Comparison of ENCODE assay signal across 16 cellular contexts in genomic region chr15:73997986-73998385, GRCh38. TPM values are rescaled to one million over a fixed set of nuclear protein-coding genes. Genes with fewer than 3 reads are reported as not detected.
DNase-seq lines count a peak whose midpoint lies in the region; TF ChIP-seq lines count a peak whose summit lies in the region.
"Had no signal": no experiment of that assay in that cellular context is flagged by ENCODE, and none has a peak within 500 bp of the region (broad histone marks: within the 10 kb centered on the region; RNA-seq: fewer than 3 reads in every experiment).

No MANE protein-coding gene starts in this region.

- H3K27me3 Mint-ChIP-seq in T-helper 1 cell treated with Interleukin-12 subunit alpha and Interleukin-12 subunit beta and Interleukin-4 antibody, amounts not matched to agents 30 μg/mL and 1 μg/mL, for 36 hours (ENCODE audit: low read depth): no peaks in the 10 kb centered on the region

- POLR2A ChIA-PET in RWPE1 (lab: Yijun Ruan, JAX; ENCODE audit: low non-redundant PET): no interaction called here

- H3K4me3 Mint-ChIP-seq in T-helper 1 cell treated with Interleukin-12 subunit alpha and Interleukin-12 subunit beta and Interleukin-4 antibody, amounts not matched to agents 30 μg/mL and 1 μg/mL, for 36 hours: peak overlapping the region; percentile 97

- peaks cover 34 to 86% (median 61%) of the 10 kb centered on the region in 3 donors for H3K4me1 ChIP-seq in esophagus squamous epithelium

- H3K36me3 Mint-ChIP-seq in T-helper 1 cell treated with Interleukin-12 subunit alpha and Interleukin-12 subunit beta and Interleukin-4 antibody, amounts not matched to agents 30 μg/mL and 1 μg/mL, for 36 hours (ENCODE audit: low read depth): peaks cover 32% of the 10 kb centered on the region

- TF ChIP-seq CTCF in RWPE1 (conservative IDR thresholded peaks at IDR 0.05; ENCODE audit: low read depth) (no peak), esophagus squamous epithelium (IDR thresholded peaks at IDR 0.05) (peak in 5 of 6 experiments; percentile 41 to 83 (median 54)), GM10266 (IDR thresholded peaks at IDR 0.05; ENCODE audit: control insufficient read depth, insufficient read depth, low read depth, missing control alignments) (no peak)

- no peak overlapping the region for H3K27ac Mint-ChIP-seq in T-helper 1 cell treated with Interleukin-12 subunit alpha and Interleukin-12 subunit beta and Interleukin-4 antibody, amounts not matched to agents 30 μg/mL and 1 μg/mL, for 36 hours

- H3K36me3 ChIP-seq in esophagus squamous epithelium: peaks cover 4 to 50% (median 4%) of the 10 kb centered on the region in 3 donors

- DNase-seq in T-helper 1 cell (no peak), RWPE1 (ENCODE audit: low spot score) (no peak), esophagus squamous epithelium (lab: John Stamatoyannopoulos, UW) (no peak), GOT3 (lab: John Stamatoyannopoulos, UW) (no peak), GM10266 (ENCODE audit: extremely low spot score) (no peak), NCI-H2029 (lab: John Stamatoyannopoulos, UW) (no peak)
- DNase-seq: 8988T; activated naive CD4-positive, alpha-beta T cell treated with Interleukin-2 at 50 U/mL for 16 hours; head of caudate nucleus; left colon; MG63; NCI-H2171 treated with DMSO at 0.1 percent for 48 hours; SHP77; stimulated activated CD4-positive, alpha-beta T cell treated with anti-CD3 and anti-CD28 coated beads, Interleukin-4, amount 100 ng/mL, for 24 hours had no signal

- H3K27ac ChIP-seq in RWPE1 (peak overlapping the region; percentile 14), esophagus squamous epithelium (peak overlapping the region; percentile 72 to 99 (median 96)), skin epidermis (peak overlapping the region in 12 of 21 experiments; percentile 13 to 99 (median 92))

- CTCF ChIA-PET in RWPE1 (lab: Yijun Ruan, JAX): interaction anchor here (0.7 kb wide), 1 partner anchor 10 kb away, joined by 3 read pairs; no protein-coding TSS in a partner anchor

- H3K4me3 ChIP-seq in esophagus squamous epithelium (peak overlapping the region in 3 of 4 donors; percentile 70 to 95 (median 90)), skin epidermis (peak overlapping the region in 2 of 7 experiments; percentile 65 to 82)

- no peaks in the 10 kb centered on the region for H3K9me3 ChIP-seq in esophagus squamous epithelium
- H3K9me3 ChIP-seq: MG63 had no signal

- peaks cover 42% of the 10 kb centered on the region for H3K4me1 Mint-ChIP-seq in T-helper 1 cell treated with Interleukin-12 subunit alpha and Interleukin-12 subunit beta and Interleukin-4 antibody, amounts not matched to agents 30 μg/mL and 1 μg/mL, for 36 hours (ENCODE audit: low read depth)

- no peaks in the 10 kb centered on the region for H3K27me3 ChIP-seq in esophagus squamous epithelium
- H3K27me3 ChIP-seq: MG63 had no signal

- WGBS in esophagus squamous epithelium, 2 donors: 51 to 79% methylated on average over 7 to 14 of the region's 27 CpGs

- TF ChIP-seq POLR2A in esophagus squamous epithelium (IDR thresholded peaks at IDR 0.05): no peak

- no peaks in the 10 kb centered on the region for H3K9me3 Mint-ChIP-seq in T-helper 1 cell treated with Interleukin-12 subunit alpha and Interleukin-12 subunit beta and Interleukin-4 antibody, amounts not matched to agents 30 μg/mL and 1 μg/mL, for 36 hours

- intact Hi-C loops in esophagus squamous epithelium (cut with DNase I): no loop called here

RNA-seq across cellular contexts. Expression of gene PML, which starts 3.5 kb away (rescaled TPM):
- total RNA-seq in esophagus squamous epithelium: 10 to 100 TPM; 34.0 to 52.3 (median 44.5) TPM

RNA-seq across cellular contexts. Expression of gene STOML1, which starts 5.9 kb away (rescaled TPM):
- total RNA-seq in esophagus squamous epithelium: 10 to 100 TPM in 2 of 4 donors, 1 to 10 TPM in 2; 8.3 to 14.8 (median 11.1) TPM

Comparison
In these comparisons a context has a peak if more than half of its experiments do, and no peak if none do; other contexts are left out.
1. H3K27ac ChIP-seq: peak in every context shown above with its lines; median percentile 96 in esophagus squamous epithelium; 92 in skin epidermis; 14 in RWPE1.
2. CTCF ChIP-seq: peak in esophagus squamous epithelium (5 of 6); none in RWPE1 (single experiment) and GM10266 (single experiment).